Comparison of ENCODE assay signal across 3 cellular contexts in the genomic region with DNA sequence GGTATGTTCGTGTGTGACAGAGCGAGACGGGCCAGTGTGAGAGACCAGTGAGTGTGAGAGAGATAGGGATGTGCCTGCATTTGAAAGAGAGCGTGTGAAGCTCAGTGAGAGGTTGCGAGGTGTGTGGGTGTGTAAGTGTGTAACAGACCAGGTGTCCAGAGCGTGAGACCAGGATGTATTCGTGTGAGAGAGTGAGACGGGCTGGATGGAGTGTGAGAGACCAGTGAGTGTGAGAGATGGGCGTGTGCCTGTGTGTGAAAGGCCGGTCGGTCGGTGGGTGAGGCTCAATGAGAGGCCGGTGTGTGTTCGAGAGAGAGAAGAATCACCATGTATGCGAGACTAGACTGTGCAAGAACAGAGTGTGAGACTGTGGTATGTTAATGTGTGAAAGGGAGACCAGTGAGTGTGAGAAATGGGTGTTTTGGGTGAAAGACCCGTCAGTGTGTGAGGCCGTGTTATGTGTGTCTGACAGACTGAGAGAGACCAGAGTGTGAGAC.
TF ChIP-seq lines count a peak whose summit lies in the region.

No MANE protein-coding gene starts in this region.

TF ChIP-seq in liver, 16 proteins besides CTCF, POLR2A, EP300 and RAD21:
- TF ChIP-seq, protein P1, sequence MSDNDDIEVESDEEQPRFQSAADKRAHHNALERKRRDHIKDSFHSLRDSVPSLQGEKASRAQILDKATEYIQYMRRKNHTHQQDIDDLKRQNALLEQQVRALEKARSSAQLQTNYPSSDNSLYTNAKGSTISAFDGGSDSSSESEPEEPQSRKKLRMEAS (IDR thresholded peaks at IDR 0.05): no peak
- TF ChIP-seq, protein P2, sequence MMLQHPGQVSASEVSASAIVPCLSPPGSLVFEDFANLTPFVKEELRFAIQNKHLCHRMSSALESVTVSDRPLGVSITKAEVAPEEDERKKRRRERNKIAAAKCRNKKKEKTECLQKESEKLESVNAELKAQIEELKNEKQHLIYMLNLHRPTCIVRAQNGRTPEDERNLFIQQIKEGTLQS (IDR thresholded peaks at IDR 0.05): no peak

TF ChIP-seq in HepG2, 621 proteins besides CTCF, POLR2A, EP300 and RAD21:
- no peak for TF ChIP-seq RFXANK (CRISPR knock-in tag; IDR thresholded peaks at IDR 0.05)
- no peak for TF ChIP-seq SMYD3 (CRISPR knock-in tag; IDR thresholded peaks at IDR 0.05)
- TF ChIP-seq ZNF614 (CRISPR knock-in tag; IDR thresholded peaks at IDR 0.05; ENCODE audit: borderline replicate concordance): no peak
- TF ChIP-seq ZSCAN12 (CRISPR knock-in tag; IDR thresholded peaks at IDR 0.05): no peak
- TF ChIP-seq ZNF234 (CRISPR knock-in tag; conservative IDR thresholded peaks at IDR 0.05): no peak
- no peak for TF ChIP-seq U2AF2 (IDR thresholded peaks at IDR 0.05; ENCODE audit: low read depth, low read length)
- TF ChIP-seq SSRP1 (CRISPR knock-in tag; IDR thresholded peaks at IDR 0.05): no peak
- no peak for TF ChIP-seq ZFYVE20 (CRISPR knock-in tag; IDR thresholded peaks at IDR 0.05; ENCODE audit: borderline replicate concordance, low read depth)
- TF ChIP-seq ZNF354B (CRISPR knock-in tag; IDR thresholded peaks at IDR 0.05): no peak

TF ChIP-seq in H1, 55 proteins besides CTCF, POLR2A, EP300 and RAD21:
- no peak for TF ChIP-seq SIRT6 (IDR thresholded peaks at IDR 0.05; ENCODE audit: low read length)
- no peak for TF ChIP-seq CEBPB (IDR thresholded peaks at IDR 0.05; ENCODE audit: low read depth, low read length)
- no peak for TF ChIP-seq RFX5 (IDR thresholded peaks at IDR 0.05; ENCODE audit: borderline replicate concordance, low read depth, low read length)
- no peak for TF ChIP-seq CBX8 (IDR thresholded peaks at IDR 0.05; ENCODE audit: borderline replicate concordance, low read depth, low read length)
- peak; percentile 61 for TF ChIP-seq KDM4A (IDR thresholded peaks at IDR 0.05; ENCODE audit: low read depth, low read length, severe bottlenecking)
